Comparison of ENCODE assay signal across 1 cellular context in genomic region chr14:101595887-101596721, GRCh38.
TF ChIP-seq lines count a peak whose summit lies in the region.

No MANE protein-coding gene starts in this region.

TF ChIP-seq in K562, 482 proteins besides CTCF, POLR2A, EP300 and RAD21 (continued from another document):
- TF ChIP-seq, protein P1, sequence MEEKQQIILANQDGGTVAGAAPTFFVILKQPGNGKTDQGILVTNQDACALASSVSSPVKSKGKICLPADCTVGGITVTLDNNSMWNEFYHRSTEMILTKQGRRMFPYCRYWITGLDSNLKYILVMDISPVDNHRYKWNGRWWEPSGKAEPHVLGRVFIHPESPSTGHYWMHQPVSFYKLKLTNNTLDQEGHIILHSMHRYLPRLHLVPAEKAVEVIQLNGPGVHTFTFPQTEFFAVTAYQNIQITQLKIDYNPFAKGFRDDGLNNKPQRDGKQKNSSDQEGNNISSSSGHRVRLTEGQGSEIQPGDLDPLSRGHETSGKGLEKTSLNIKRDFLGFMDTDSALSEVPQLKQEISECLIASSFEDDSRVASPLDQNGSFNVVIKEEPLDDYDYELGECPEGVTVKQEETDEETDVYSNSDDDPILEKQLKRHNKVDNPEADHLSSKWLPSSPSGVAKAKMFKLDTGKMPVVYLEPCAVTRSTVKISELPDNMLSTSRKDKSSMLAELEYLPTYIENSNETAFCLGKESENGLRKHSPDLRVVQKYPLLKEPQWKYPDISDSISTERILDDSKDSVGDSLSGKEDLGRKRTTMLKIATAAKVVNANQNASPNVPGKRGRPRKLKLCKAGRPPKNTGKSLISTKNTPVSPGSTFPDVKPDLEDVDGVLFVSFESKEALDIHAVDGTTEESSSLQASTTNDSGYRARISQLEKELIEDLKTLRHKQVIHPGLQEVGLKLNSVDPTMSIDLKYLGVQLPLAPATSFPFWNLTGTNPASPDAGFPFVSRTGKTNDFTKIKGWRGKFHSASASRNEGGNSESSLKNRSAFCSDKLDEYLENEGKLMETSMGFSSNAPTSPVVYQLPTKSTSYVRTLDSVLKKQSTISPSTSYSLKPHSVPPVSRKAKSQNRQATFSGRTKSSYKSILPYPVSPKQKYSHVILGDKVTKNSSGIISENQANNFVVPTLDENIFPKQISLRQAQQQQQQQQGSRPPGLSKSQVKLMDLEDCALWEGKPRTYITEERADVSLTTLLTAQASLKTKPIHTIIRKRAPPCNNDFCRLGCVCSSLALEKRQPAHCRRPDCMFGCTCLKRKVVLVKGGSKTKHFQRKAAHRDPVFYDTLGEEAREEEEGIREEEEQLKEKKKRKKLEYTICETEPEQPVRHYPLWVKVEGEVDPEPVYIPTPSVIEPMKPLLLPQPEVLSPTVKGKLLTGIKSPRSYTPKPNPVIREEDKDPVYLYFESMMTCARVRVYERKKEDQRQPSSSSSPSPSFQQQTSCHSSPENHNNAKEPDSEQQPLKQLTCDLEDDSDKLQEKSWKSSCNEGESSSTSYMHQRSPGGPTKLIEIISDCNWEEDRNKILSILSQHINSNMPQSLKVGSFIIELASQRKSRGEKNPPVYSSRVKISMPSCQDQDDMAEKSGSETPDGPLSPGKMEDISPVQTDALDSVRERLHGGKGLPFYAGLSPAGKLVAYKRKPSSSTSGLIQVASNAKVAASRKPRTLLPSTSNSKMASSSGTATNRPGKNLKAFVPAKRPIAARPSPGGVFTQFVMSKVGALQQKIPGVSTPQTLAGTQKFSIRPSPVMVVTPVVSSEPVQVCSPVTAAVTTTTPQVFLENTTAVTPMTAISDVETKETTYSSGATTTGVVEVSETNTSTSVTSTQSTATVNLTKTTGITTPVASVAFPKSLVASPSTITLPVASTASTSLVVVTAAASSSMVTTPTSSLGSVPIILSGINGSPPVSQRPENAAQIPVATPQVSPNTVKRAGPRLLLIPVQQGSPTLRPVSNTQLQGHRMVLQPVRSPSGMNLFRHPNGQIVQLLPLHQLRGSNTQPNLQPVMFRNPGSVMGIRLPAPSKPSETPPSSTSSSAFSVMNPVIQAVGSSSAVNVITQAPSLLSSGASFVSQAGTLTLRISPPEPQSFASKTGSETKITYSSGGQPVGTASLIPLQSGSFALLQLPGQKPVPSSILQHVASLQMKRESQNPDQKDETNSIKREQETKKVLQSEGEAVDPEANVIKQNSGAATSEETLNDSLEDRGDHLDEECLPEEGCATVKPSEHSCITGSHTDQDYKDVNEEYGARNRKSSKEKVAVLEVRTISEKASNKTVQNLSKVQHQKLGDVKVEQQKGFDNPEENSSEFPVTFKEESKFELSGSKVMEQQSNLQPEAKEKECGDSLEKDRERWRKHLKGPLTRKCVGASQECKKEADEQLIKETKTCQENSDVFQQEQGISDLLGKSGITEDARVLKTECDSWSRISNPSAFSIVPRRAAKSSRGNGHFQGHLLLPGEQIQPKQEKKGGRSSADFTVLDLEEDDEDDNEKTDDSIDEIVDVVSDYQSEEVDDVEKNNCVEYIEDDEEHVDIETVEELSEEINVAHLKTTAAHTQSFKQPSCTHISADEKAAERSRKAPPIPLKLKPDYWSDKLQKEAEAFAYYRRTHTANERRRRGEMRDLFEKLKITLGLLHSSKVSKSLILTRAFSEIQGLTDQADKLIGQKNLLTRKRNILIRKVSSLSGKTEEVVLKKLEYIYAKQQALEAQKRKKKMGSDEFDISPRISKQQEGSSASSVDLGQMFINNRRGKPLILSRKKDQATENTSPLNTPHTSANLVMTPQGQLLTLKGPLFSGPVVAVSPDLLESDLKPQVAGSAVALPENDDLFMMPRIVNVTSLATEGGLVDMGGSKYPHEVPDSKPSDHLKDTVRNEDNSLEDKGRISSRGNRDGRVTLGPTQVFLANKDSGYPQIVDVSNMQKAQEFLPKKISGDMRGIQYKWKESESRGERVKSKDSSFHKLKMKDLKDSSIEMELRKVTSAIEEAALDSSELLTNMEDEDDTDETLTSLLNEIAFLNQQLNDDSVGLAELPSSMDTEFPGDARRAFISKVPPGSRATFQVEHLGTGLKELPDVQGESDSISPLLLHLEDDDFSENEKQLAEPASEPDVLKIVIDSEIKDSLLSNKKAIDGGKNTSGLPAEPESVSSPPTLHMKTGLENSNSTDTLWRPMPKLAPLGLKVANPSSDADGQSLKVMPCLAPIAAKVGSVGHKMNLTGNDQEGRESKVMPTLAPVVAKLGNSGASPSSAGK (IDR thresholded peaks at IDR 0.05), result peak; percentile 12; the same call in 1 of the 2 replicates
- peak; percentile 86 for TF ChIP-seq GABPA (tag; conservative IDR thresholded peaks at IDR 0.05; ENCODE audit: low read depth)
- TF ChIP-seq PATZ1 (CRISPR knock-in tag; IDR thresholded peaks at IDR 0.05; ENCODE audit: borderline replicate concordance), result no peak
- peak; percentile 22; the same call in 1 of the 2 replicates for TF ChIP-seq SPI1 (IDR thresholded peaks at IDR 0.05; ENCODE audit: borderline replicate concordance, low read depth, low read length)
- TF ChIP-seq, protein P2, sequence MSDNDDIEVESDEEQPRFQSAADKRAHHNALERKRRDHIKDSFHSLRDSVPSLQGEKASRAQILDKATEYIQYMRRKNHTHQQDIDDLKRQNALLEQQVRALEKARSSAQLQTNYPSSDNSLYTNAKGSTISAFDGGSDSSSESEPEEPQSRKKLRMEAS (CRISPR knock-in tag; IDR thresholded peaks at IDR 0.05), result no peak
- TF ChIP-seq NRF1 (conservative IDR thresholded peaks at IDR 0.05 in 1 of 2, IDR thresholded peaks at IDR 0.05 in 1 of 2), result no peak
- TF ChIP-seq SMAD4 (CRISPR knock-in tag; conservative IDR thresholded peaks at IDR 0.05), result peak; percentile 75
- TF ChIP-seq ZBTB40 (IDR thresholded peaks at IDR 0.05), result peak; percentile 83
- no peak for TF ChIP-seq ZBTB40 (CRISPR knock-in tag; IDR thresholded peaks at IDR 0.05)
- no peak for TF ChIP-seq SIN3B (IDR thresholded peaks at IDR 0.05; ENCODE audit: low read depth)
- TF ChIP-seq SNRNP70 (optimal IDR thresholded peaks at IDR 0.05; ENCODE audit: low read depth, low read length), result no peak
- TF ChIP-seq PKNOX1 (IDR thresholded peaks at IDR 0.05), result peak; percentile 81
